ENCODE assay signal across 5 cellular contexts in genomic region chr11:49952091-49952490, GRCh38.
ATAC-seq and FAIRE-seq lines count a peak whose summit lies in the region.
"Had no signal": no experiment of that assay in that cellular context is flagged by ENCODE, and none has a peak within 500 bp of the region (broad histone marks: within the 10 kb centered on the region; RNA-seq: fewer than 3 reads in every experiment).

OR4C13 (plus strand) TSS chr11:49952391; CDS start chr11:49952423, 32 bp downstream.

- peak; percentile 3 for FAIRE-seq in A204.1 (lab: Jason Lieb, UNC)
- FAIRE-seq: A549, D721Med had no signal

- ATAC-seq in HG02610 (IDR thresholded peaks at IDR 0.05; ENCODE audit: unreplicated experiment) = no peak
- ATAC-seq: A549; CD8-positive, alpha-beta T cell had no signal
